In the genomic region with DNA sequence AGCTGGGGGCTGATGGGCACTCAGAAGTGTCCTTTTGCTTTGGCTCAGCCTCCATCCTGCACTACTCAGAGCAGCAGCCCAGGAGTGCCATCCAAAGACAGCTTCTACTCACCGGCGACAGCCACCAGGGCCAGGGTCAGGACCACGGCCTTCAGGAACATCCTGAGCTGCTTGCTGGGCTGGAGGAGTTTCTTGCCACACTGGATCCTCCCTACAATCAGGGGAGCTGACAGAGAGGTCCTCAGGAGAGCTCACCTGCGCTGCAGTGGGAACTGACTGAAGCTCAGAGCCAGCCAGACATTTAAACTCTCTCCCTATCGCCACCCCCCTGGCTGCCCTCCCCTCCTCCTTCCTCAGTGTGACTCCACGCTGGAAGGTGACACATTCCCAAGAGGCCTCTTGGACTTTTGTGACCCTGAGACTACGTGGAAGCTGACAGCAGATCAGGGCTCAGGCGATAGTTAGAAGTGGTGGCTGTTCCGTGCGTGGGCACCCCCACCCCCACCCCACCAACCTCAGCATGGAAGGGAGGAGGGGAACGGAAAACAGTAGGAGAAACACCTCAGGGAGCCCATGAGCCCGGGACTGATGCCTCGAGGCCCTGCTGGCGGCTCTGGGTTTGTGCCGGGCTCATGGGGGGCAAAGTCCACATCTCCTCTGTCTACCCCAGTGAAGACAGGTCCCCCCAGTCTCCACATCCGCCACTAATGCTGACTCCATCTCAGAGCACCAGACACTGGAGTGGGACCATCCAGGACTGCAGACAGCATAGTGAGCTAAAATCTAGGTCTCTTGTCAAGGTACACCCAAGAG, we compare ENCODE assay signal across 25 cellular contexts. TPM values are rescaled to one million over a fixed set of nuclear protein-coding genes. Genes with fewer than 3 reads are reported as not detected.
DNase-seq lines count a peak whose midpoint lies in the region; ATAC-seq, FAIRE-seq and TF ChIP-seq lines count a peak whose summit lies in the region.
"Had no signal": no experiment of that assay in that cellular context is flagged by ENCODE, and none has a peak within 500 bp of the region (broad histone marks: within the 10 kb centered on the region; RNA-seq: fewer than 3 reads in every experiment).

Gene APOA4 (minus strand): TSS at position 274 of the 813 bp plus-strand sequence. CDS start 113 bp downstream, at position 161.

- TF ChIP-seq POLR2A in H1 (IDR thresholded peaks at IDR 0.05; ENCODE audit: control extremely low read depth in 1 of 2, low read depth in 2 of 2, low read length in 2 of 2), result no peak
- no peak for TF ChIP-seq POLR2A in right lobe of liver (IDR thresholded peaks at IDR 0.05)

- no peaks in the 10 kb centered on the region for H4K20me1 ChIP-seq in H1 (replicated peaks in 1 of 2; ENCODE audit: control insufficient read depth in 1 of 2, insufficient read depth in 2 of 2, low read length in 2 of 2)
- H4K20me1 ChIP-seq: BLaER1 treated with 17β-estradiol and CSF1 and Interleukin-3, amounts not matched to agents 10 nM and 100 nM had no signal

- FAIRE-seq in H1 (lab: Jason Lieb, UNC), result no peak
- no peak for FAIRE-seq in small intestine (lab: Jason Lieb, UNC)
- FAIRE-seq: GM12891, RCC 7860 had no signal

- H3K36me3 Mint-ChIP-seq in Caco-2 (ENCODE audit: insufficient read depth, unreplicated experiment), result no peaks in the 10 kb centered on the region
- H3K36me3 Mint-ChIP-seq in activated naive CD4-positive, alpha-beta T cell treated with anti-CD3 and anti-CD28 coated beads for 36 hours (ENCODE audit: low read depth), result no peaks in the 10 kb centered on the region
- H3K36me3 Mint-ChIP-seq: CD4-positive, alpha-beta memory T cell had no signal

- peak within 1 kb of the TSS; percentile 71 for H4K8ac ChIP-seq in H1 (ENCODE audit: extremely low read depth, insufficient read depth, low read length)

- H3K18ac ChIP-seq in H1 (ENCODE audit: extremely low read depth, low read length), result no peak within 1 kb of the TSS

- H2AFZ ChIP-seq in H1 (ENCODE audit: low read length), result no peak within 1 kb of the TSS; the same call in 1 of the 2 replicates
- H2AFZ ChIP-seq: GM23248 had no signal

- no peaks in the 10 kb centered on the region for H3K9me3 Mint-ChIP-seq in Caco-2 (ENCODE audit: unreplicated experiment)
- H3K9me3 Mint-ChIP-seq in activated naive CD4-positive, alpha-beta T cell treated with anti-CD3 and anti-CD28 coated beads for 36 hours, result no peaks in the 10 kb centered on the region
- H3K9me3 Mint-ChIP-seq: CD4-positive, alpha-beta memory T cell had no signal

- no peak within 1 kb of the TSS for H2BK20ac ChIP-seq in H1 (ENCODE audit: low read length)

- no peak for TF ChIP-seq RAD21 in H1 (IDR thresholded peaks at IDR 0.05 in 1 of 2, conservative IDR thresholded peaks at IDR 0.05 in 1 of 2; ENCODE audit: low read depth in 2 of 2, low read length in 2 of 2)

- no peak within 1 kb of the TSS for H3K4me2 ChIP-seq in H1 (ENCODE audit: insufficient read depth in 1 of 2, low read depth in 2 of 2, low read length in 2 of 2)
- H3K4me2 ChIP-seq: BLaER1 treated with 17β-estradiol and CSF1 and Interleukin-3, amounts not matched to agents 10 nM and 100 nM; KMS-11 had no signal

- ATAC-seq in right lobe of liver, result no peak

- no peaks in the 10 kb centered on the region for H3K9me3 ChIP-seq in Caco-2
- H3K9me3 ChIP-seq in H1 (ENCODE audit: insufficient read depth in 2 of 2, low read depth in 1 of 2, low read length in 1 of 2), result no peaks in the 10 kb centered on the region
- H3K9me3 ChIP-seq in right lobe of liver, result no peaks in the 10 kb centered on the region
- H3K9me3 ChIP-seq in small intestine (ENCODE audit: control insufficient read depth, low read depth), result no peaks in the 10 kb centered on the region
- H3K9me3 ChIP-seq: BLaER1 treated with 17β-estradiol and CSF1 and Interleukin-3, amounts not matched to agents 10 nM and 100 nM; SJCRH30 had no signal

- no peak within 1 kb of the TSS for H2BK15ac ChIP-seq in H1 (ENCODE audit: low read length)

- TF ChIP-seq EP300 in H1 (IDR thresholded peaks at IDR 0.05; ENCODE audit: borderline replicate concordance in 1 of 2, low read depth in 2 of 2, low read length in 2 of 2), result no peak

- 91% methylated on average over 12 of the region's 16 CpGs; no CpG with 5 or more reads in 1 of the 2 experiments for WGBS in H1 (ENCODE audit: extremely low coverage in 1 of 2, insufficient coverage in 1 of 2, insufficient read length in 1 of 2, insufficient replicate concordance in 2 of 2, low coverage in 1 of 2, low lambda C conversion rate in 2 of 2, missing lambda C conversion rate in 1 of 2), 2 experiments
- 30% methylated on average over 3 of the region's 16 CpGs for WGBS in right lobe of liver (ENCODE audit: insufficient coverage, low coverage, low lambda C conversion rate, missing lambda C conversion rate)
- 36 to 69% (median 51%) methylated on average over 14 to 16 of the region's 16 CpGs for WGBS in small intestine, 3 donors

- no peaks in the 10 kb centered on the region for H3K27me3 ChIP-seq in Caco-2 (replicated peaks; ENCODE audit: control insufficient read depth, insufficient read depth, low read length)
- no peaks in the 10 kb centered on the region for H3K27me3 ChIP-seq in H1 (replicated peaks in 1 of 4; ENCODE audit: control insufficient read depth in 3 of 4, extremely low read depth in 1 of 4, insufficient read depth in 3 of 4, low read length in 3 of 4)
- no peaks in the 10 kb centered on the region for H3K27me3 ChIP-seq in right lobe of liver
- H3K27me3 ChIP-seq in small intestine (ENCODE audit: control insufficient read depth in 2 of 2, insufficient read depth in 2 of 2, low read length in 2 of 2), result no peaks in the 10 kb centered on the region
- H3K27me3 ChIP-seq: BLaER1 treated with 17β-estradiol and CSF1 and Interleukin-3, amounts not matched to agents 10 nM and 100 nM; SJCRH30 had no signal

- H3K36me3 ChIP-seq in Caco-2 (ENCODE audit: control insufficient read depth, insufficient read depth, low read length) (no peaks in the 10 kb centered on the region), H1 (ENCODE audit: control insufficient read depth in 2 of 4, insufficient read depth in 4 of 4, low read length in 3 of 4) (no peaks in the 10 kb centered on the region), right lobe of liver (no peaks in the 10 kb centered on the region), small intestine (ENCODE audit: control insufficient read depth in 2 of 2, insufficient read depth in 2 of 2, low read length in 2 of 2) (peaks cover 0 to 9% of the 10 kb centered on the region in 2 donors)
- H3K36me3 ChIP-seq: BLaER1 treated with 17β-estradiol and CSF1 and Interleukin-3, amounts not matched to agents 10 nM and 100 nM; SJCRH30 had no signal

- POLR2A ChIA-PET in Caco-2 (lab: Charles Lee) (interaction anchor here (0.6 to 1.1 kb wide), 2 partner anchors 15 to 283 kb away, joined by 3 to 6 read pairs; no protein-coding TSS in a partner anchor), H1 (lab: Charles Lee; ENCODE audit: partially characterized antibody) (interaction anchor here (0.7 kb wide), 1 partner anchor 12 kb away, joined by 3 read pairs; no protein-coding TSS in a partner anchor)

- H2AK5ac ChIP-seq in H1 (ENCODE audit: low read depth, low read length), result no peak within 1 kb of the TSS

- H2BK5ac ChIP-seq in H1 (ENCODE audit: low read depth, low read length), result no peak within 1 kb of the TSS

- H4K5ac ChIP-seq in H1 (ENCODE audit: insufficient read length, low read depth, low read length), result no peak within 1 kb of the TSS

- peaks cover 43% of the 10 kb centered on the region for H3K4me1 Mint-ChIP-seq in Caco-2 (ENCODE audit: low read depth, unreplicated experiment)
- no peaks in the 10 kb centered on the region for H3K4me1 Mint-ChIP-seq in activated naive CD4-positive, alpha-beta T cell treated with anti-CD3 and anti-CD28 coated beads for 36 hours (ENCODE audit: low read depth)
- H3K4me1 Mint-ChIP-seq: CD4-positive, alpha-beta memory T cell had no signal

- no TSS peak for BruUV-seq in Caco-2 (replicated peaks; lab: Mats Ljungman, UMichigan)

- no peak within 1 kb of the TSS for H3K4ac ChIP-seq in H1 (replicated peaks; ENCODE audit: insufficient read length, low read depth, low read length)

- H3K27ac Mint-ChIP-seq in Caco-2 (ENCODE audit: unreplicated experiment), result peak within 1 kb of the TSS; percentile 71
- no peak within 1 kb of the TSS for H3K27ac Mint-ChIP-seq in activated naive CD4-positive, alpha-beta T cell treated with anti-CD3 and anti-CD28 coated beads for 36 hours

- no peak within 1 kb of the TSS for H4K91ac ChIP-seq in H1 (replicated peaks; ENCODE audit: insufficient read length, low read length)

- no peak for DNase-seq in Caco-2
- no peak for DNase-seq in H1 (ENCODE audit: low read depth in 1 of 2, low spot score in 2 of 2)
- no peak for DNase-seq in right lobe of liver
- peak; percentile 88 for DNase-seq in small intestine
- DNase-seq in NCI-H446 treated with DMSO at 0.1 percent for 48 hours (lab: John Stamatoyannopoulos, UW), result no peak
- DNase-seq in activated naive CD4-positive, alpha-beta T cell treated with anti-CD3 and anti-CD28 coated beads for 36 hours, result no peak
- no peak for DNase-seq in NCI-H2107 treated with DMSO at 0.1 percent for 48 hours (lab: John Stamatoyannopoulos, UW; ENCODE audit: unreplicated experiment)
- DNase-seq: 8988T; CD4-positive, alpha-beta memory T cell; GM23248; HCEC 1CT; NCI-H1092 treated with DMSO at 0.1 percent for 48 hours; NCI-H146; NCI-H2029; NCI-H2171; NCI-H345; NCI-H524 treated with DMSO at 0.1 percent for 48 hours; SJCRH30 had no signal

- H3K4me3 ChIP-seq in Caco-2 (ENCODE audit: low read depth, low read length) (no peak within 1 kb of the TSS), H1 (ENCODE audit: extremely low read depth in 1 of 4, insufficient read depth in 2 of 4, low read depth in 3 of 4, low read length in 4 of 4) (no peak within 1 kb of the TSS), right lobe of liver (no peak within 1 kb of the TSS), small intestine (ENCODE audit: low read depth in 1 of 2, low read length in 2 of 2) (peak within 1 kb of the TSS in 1 of 2 donors; percentile 55)
- H3K4me3 ChIP-seq: BLaER1 treated with 17β-estradiol and CSF1 and Interleukin-3, amounts not matched to agents 10 nM and 100 nM; GM23248; SJCRH30 had no signal

- no peaks in the 10 kb centered on the region for H3K23me2 ChIP-seq in H1 (ENCODE audit: low read depth, low read length)

- H3K4me3 Mint-ChIP-seq in Caco-2 (ENCODE audit: unreplicated experiment), result no peak within 1 kb of the TSS
- H3K4me3 Mint-ChIP-seq in activated naive CD4-positive, alpha-beta T cell treated with anti-CD3 and anti-CD28 coated beads for 36 hours, result no peak within 1 kb of the TSS
- H3K4me3 Mint-ChIP-seq: CD4-positive, alpha-beta memory T cell had no signal

- H2BK12ac ChIP-seq in H1 (ENCODE audit: low read depth, low read length), result no peak within 1 kb of the TSS

- no peak within 1 kb of the TSS for H3K56ac ChIP-seq in H1 (replicated peaks; ENCODE audit: insufficient read length, low read depth, low read length)

- H3K23ac ChIP-seq in H1 (ENCODE audit: insufficient read length), result no peak within 1 kb of the TSS

- no peak within 1 kb of the TSS for H3K27ac ChIP-seq in H1 (ENCODE audit: low read depth, low read length)
- no peak within 1 kb of the TSS for H3K27ac ChIP-seq in right lobe of liver
- peak within 1 kb of the TSS in 1 of 2 donors; percentile 94 for H3K27ac ChIP-seq in small intestine (ENCODE audit: low read depth in 1 of 2, low read length in 1 of 2)
- H3K27ac ChIP-seq: BLaER1 treated with 17β-estradiol and CSF1 and Interleukin-3, amounts not matched to agents 10 nM and 100 nM; GM23248; KMS-11; SJCRH30 had no signal

- H2BK120ac ChIP-seq in H1 (replicated peaks; ENCODE audit: low read depth, low read length), result no peak within 1 kb of the TSS

- no peak within 1 kb of the TSS for H3K14ac ChIP-seq in H1 (ENCODE audit: insufficient read length)

- intact Hi-C loops in Caco-2 (cut with micrococcal nuclease; ENCODE audit: unreplicated experiment), result no loop called here
- intact Hi-C loops in right lobe of liver (cut with DNase I), result no loop called here
- intact Hi-C loops in activated naive CD4-positive, alpha-beta T cell treated with anti-CD3 and anti-CD28 coated beads for 36 hours (cut with micrococcal nuclease), result no loop called here

- H3K4me1 ChIP-seq in Caco-2, result peaks cover 52% of the 10 kb centered on the region
- no peaks in the 10 kb centered on the region for H3K4me1 ChIP-seq in H1 (replicated peaks in 1 of 4; ENCODE audit: control insufficient read depth in 3 of 4, insufficient read depth in 4 of 4, low read length in 3 of 4)
- peaks cover 0 to 30% (median 15%) of the 10 kb centered on the region in 4 donors for H3K4me1 ChIP-seq in right lobe of liver
- H3K4me1 ChIP-seq in small intestine (ENCODE audit: control insufficient read depth in 2 of 2, insufficient read depth in 1 of 2, low read depth in 1 of 2, low read length in 1 of 2), result peaks cover 0 to 6% of the 10 kb centered on the region in 2 donors
- H3K4me1 ChIP-seq: BLaER1 treated with 17β-estradiol and CSF1 and Interleukin-3, amounts not matched to agents 10 nM and 100 nM; SJCRH30 had no signal

- CTCF ChIA-PET in Caco-2 (lab: Charles Lee), result interaction anchor here (0.6 to 1.7 kb wide), 3 partner anchors 12 to 32 kb away, joined by 5 to 8 read pairs (median 6); partner anchors contain the start of gene APOA5
- CTCF ChIA-PET in H1 (lab: Charles Lee; ENCODE audit: partially characterized antibody), result interaction anchor here (0.6 to 6.9 kb wide), 12 partner anchors 10 to 307 kb away, joined by 3 to 60 read pairs (median 4); partner anchors contain the start of genes APOA1, APOA5 and ZPR1
- CTCF ChIA-PET in activated naive CD4-positive, alpha-beta T cell treated with anti-CD3 and anti-CD28 coated beads for 36 hours (lab: Charles Lee), result interaction anchor here (0.9 to 1.9 kb wide), 3 partner anchors 10 to 31 kb away, joined by 3 to 7 read pairs (median 3); partner anchors contain the start of gene APOA5

- H3K79me1 ChIP-seq in H1 (ENCODE audit: low read depth, low read length), result no peaks in the 10 kb centered on the region

- H3K9ac ChIP-seq in H1 (replicated peaks in 1 of 4; ENCODE audit: extremely low read depth in 1 of 4, low read depth in 3 of 4, low read length in 3 of 4), result no peak within 1 kb of the TSS
- H3K9ac ChIP-seq: BLaER1 treated with 17β-estradiol and CSF1 and Interleukin-3, amounts not matched to agents 10 nM and 100 nM; GM23248; KMS-11 had no signal

- no peaks in the 10 kb centered on the region for H3K27me3 Mint-ChIP-seq in Caco-2 (ENCODE audit: insufficient read depth, unreplicated experiment)
- no peaks in the 10 kb centered on the region for H3K27me3 Mint-ChIP-seq in activated naive CD4-positive, alpha-beta T cell treated with anti-CD3 and anti-CD28 coated beads for 36 hours (ENCODE audit: low read depth)
- H3K27me3 Mint-ChIP-seq: CD4-positive, alpha-beta memory T cell had no signal

- H3K79me2 ChIP-seq in H1 (ENCODE audit: control insufficient read depth in 1 of 2, insufficient read depth in 2 of 2, low read length in 2 of 2), result no peaks in the 10 kb centered on the region

- TF ChIP-seq CTCF in Caco-2 (IDR thresholded peaks at IDR 0.05; ENCODE audit: insufficient read depth in 1 of 2, low read depth in 1 of 2, low read length in 1 of 2, severe bottlenecking in 1 of 2, unreplicated experiment in 1 of 2) (no peak), H1 (IDR thresholded peaks at IDR 0.05; ENCODE audit: control extremely low read depth in 1 of 3, insufficient read depth in 1 of 3, low read depth in 1 of 3, low read length in 3 of 3) (no peak), right lobe of liver (IDR thresholded peaks at IDR 0.05) (no peak)

RNA-seq across cellular contexts. Expression of gene APOA4, which starts in this region (rescaled TPM):
- total RNA-seq in Caco-2 (2022) (1.8 and 3.3 TPM in 2 replicates), right lobe of liver (1,000 to 10,000 TPM in 2 of 6 experiments, 100 to 1,000 TPM in 2, 10 to 100 TPM in 2; 21.9 to 1,288 (median 117) TPM)
- not detected in 2 replicates for total RNA-seq in H1 (2021; fragmentation: NEBNext Ultra II Directional; extraction: Animal tissue kit (Norgen Biotek cat#: 25700))
- polyA plus RNA-seq in H1 (2011; rRNA removed) (not detected in 2 replicates), small intestine (1,000 to 10,000 TPM in 2 of 3 donors, 100 to 1,000 TPM in 1; 338 to 9,049 (median 8,594) TPM)
- not detected for polyA plus RNA-seq in H1 (2011; cell fraction: cytosol; rRNA removed)
- not detected for polyA plus RNA-seq in H1 (2011; cell fraction: nucleus; rRNA removed)
- polyA plus RNA-seq in H1 (2012, experiment 1 of 2), result not detected in 4 replicates
- 0.16 TPM for polyA plus RNA-seq in H1 (2012, experiment 2 of 2)
- polyA plus RNA-seq in H1 (2013, experiment 1 of 2), result not detected
- polyA plus RNA-seq in H1 (2013, experiment 2 of 2), result not detected
- not detected in 2 replicates for polyA minus RNA-seq in H1 (2011; rRNA and poly(A)+ RNA removed)
- not detected for polyA minus RNA-seq in H1 (2011; cell fraction: cytosol; rRNA and poly(A)+ RNA removed)
- not detected for polyA minus RNA-seq in H1 (2011; cell fraction: nucleus; rRNA and poly(A)+ RNA removed)
- total RNA-seq in activated naive CD4-positive, alpha-beta T cell treated with anti-CD3 and anti-CD28 coated beads for 36 hours, result not detected
- total RNA-seq: CD4-positive, alpha-beta memory T cell; G401; GM23248; HT1080; OCI-LY7; SJCRH30 had no signal
- polyA plus RNA-seq: CD4-positive, alpha-beta memory T cell; GM23248 had no signal

Comparison
In these comparisons a context has a peak if more than half of its experiments do, and no peak if none do; other contexts are left out.
1. RNA of gene APOA4 (polyA plus RNA-seq): 338 to 9,049 TPM in small intestine; 0.16 TPM in H1; every median in the first group is over 100 times any median in the second.